In genomic region chr7:122219253-122219865, GRCh38 we compare ENCODE assay signal across 8 cellular contexts.
DNase-seq lines count a peak whose midpoint lies in the region; ATAC-seq, FAIRE-seq and TF ChIP-seq lines count a peak whose summit lies in the region.

No MANE protein-coding gene starts in this region.

- POLR2A ChIA-PET in HCT116 (lab: Charles Lee) = no interaction called here
- POLR2A ChIA-PET in RWPE1 (lab: Yijun Ruan, JAX; ENCODE audit: low non-redundant PET) = no interaction called here

- H3K36me3 ChIP-seq in HCT116 (ENCODE audit: control insufficient read depth in 1 of 2, insufficient read depth in 2 of 2, low read length in 2 of 2) (no peaks in the 10 kb centered on the region), upper lobe of left lung (no peaks in the 10 kb centered on the region)

- ATAC-seq in HCT116 = no peak
- ATAC-seq in upper lobe of left lung (ENCODE audit: low FRiP score in 2 of 2) = no peak
- no peak for ATAC-seq in HG02759 (IDR thresholded peaks at IDR 0.05; ENCODE audit: unreplicated experiment)
- ATAC-seq in HG03095 (IDR thresholded peaks at IDR 0.05; ENCODE audit: unreplicated experiment) = no peak

- TF ChIP-seq RAD21 in HCT116 (IDR thresholded peaks at IDR 0.05; ENCODE audit: low read depth) = peak; percentile 82

- FAIRE-seq in D721Med (lab: Jason Lieb, UNC) = no peak

- H3K4me3 ChIP-seq in HCT116 (replicated peaks in 1 of 2; ENCODE audit: low read depth in 1 of 2, low read length in 2 of 2) = no peak overlapping the region
- no peak overlapping the region for H3K4me3 ChIP-seq in upper lobe of left lung

- H3K79me2 ChIP-seq in HCT116 (ENCODE audit: insufficient read depth, low read length) = no peaks in the 10 kb centered on the region

- H3K9me3 ChIP-seq in HCT116 (ENCODE audit: control insufficient read depth in 1 of 2, insufficient read depth in 1 of 2, low read depth in 1 of 2, low read length in 2 of 2) (no peaks in the 10 kb centered on the region), upper lobe of left lung (no peaks in the 10 kb centered on the region)

- TF ChIP-seq EP300 in upper lobe of left lung (IDR thresholded peaks at IDR 0.05) = no peak

- no peak overlapping the region for H3K4me2 ChIP-seq in HCT116 (ENCODE audit: low read length)

- CTCF ChIA-PET in HCT116 (lab: Charles Lee) (interaction anchor here (1.2 to 2.7 kb wide), 6 partner anchors 9 to 314 kb away, joined by 3 to 23 read pairs (median 8); no protein-coding TSS in a partner anchor), RWPE1 (lab: Yijun Ruan, JAX) (interaction anchor here (0.6 to 1.4 kb wide), 7 partner anchors 126 to 1101 kb away, joined by 3 to 5 read pairs (median 3); no protein-coding TSS in a partner anchor)

- H3K9ac ChIP-seq in HCT116 (ENCODE audit: low read length) = no peak overlapping the region

- no peaks in the 10 kb centered on the region for H4K20me1 ChIP-seq in HCT116 (ENCODE audit: insufficient read depth)

- no peaks in the 10 kb centered on the region for H3K4me1 ChIP-seq in HCT116 (ENCODE audit: control insufficient read depth in 1 of 2, insufficient read depth in 2 of 2, low read length in 2 of 2)
- no peaks in the 10 kb centered on the region for H3K4me1 ChIP-seq in upper lobe of left lung

- TF ChIP-seq POLR2A in HCT116 (IDR thresholded peaks at IDR 0.05; ENCODE audit: borderline replicate concordance, extremely low read depth, insufficient read depth, insufficient read length) = no peak
- TF ChIP-seq POLR2A in upper lobe of left lung (IDR thresholded peaks at IDR 0.05) = no peak

- TF ChIP-seq CTCF in D721Med (IDR thresholded peaks at IDR 0.05; ENCODE audit: insufficient read depth, missing control alignments) = peak; percentile 90
- peak; percentile 56 to 78 (median 72) for TF ChIP-seq CTCF in HCT116 (IDR thresholded peaks at IDR 0.05 in 2 of 3, conservative IDR thresholded peaks at IDR 0.05 in 1 of 3; ENCODE audit: borderline replicate concordance in 1 of 3, insufficient read depth in 1 of 3, low read depth in 2 of 3, low read length in 2 of 3)
- TF ChIP-seq CTCF in RWPE1 (conservative IDR thresholded peaks at IDR 0.05; ENCODE audit: low read depth) = peak; percentile 85
- peak in 5 of 6 experiments; percentile 34 to 65 (median 49) for TF ChIP-seq CTCF in upper lobe of left lung (IDR thresholded peaks at IDR 0.05)

- intact Hi-C loops in HCT116 (cut with micrococcal nuclease) = loop anchor here (1.0 to 5.0 kb wide), 3 partner anchors 127 to 933 kb away; no protein-coding TSS in a partner anchor

- H3K27me3 ChIP-seq in HCT116 (ENCODE audit: insufficient read depth, low read length) (no peaks in the 10 kb centered on the region), upper lobe of left lung (no peaks in the 10 kb centered on the region)

- H3K9me2 ChIP-seq in HCT116 (ENCODE audit: insufficient read depth) = no peaks in the 10 kb centered on the region

- H3K27ac ChIP-seq in HCT116 (ENCODE audit: low read depth, low read length) (no peak overlapping the region), RWPE1 (no peak overlapping the region), upper lobe of left lung (no peak overlapping the region)

- no peak for DNase-seq in D721Med (ENCODE audit: insufficient read length, low spot score)
- DNase-seq in HCT116 (ENCODE audit: low read depth, low spot score) = peak; percentile 10
- peak; percentile 22 for DNase-seq in RWPE1 (ENCODE audit: low spot score)
- peak; percentile 22 for DNase-seq in globus pallidus (ENCODE audit: low spot score)
- DNase-seq in upper lobe of left lung = no peak
- DNase-seq in activated T-cell treated with anti-CD3 and anti-CD28 coated beads, Interleukin-2, amount 50 U/mL, for 48 hours = no peak

- RAD21 ChIA-PET in HCT116 (lab: Charles Lee; ENCODE audit: low non-redundant PET in 1 of 2, low total read pairs in 2 of 2, uncharacterized antibody in 2 of 2, unreplicated experiment in 2 of 2) = interaction anchor here in 1 of 2 experiments (1.0 kb wide), 1 partner anchor 309 kb away, joined by 3 read pairs; no protein-coding TSS in a partner anchor

- H2AFZ ChIP-seq in HCT116 (ENCODE audit: low read depth, low read length, poor library complexity, severe bottlenecking) = no peak overlapping the region

- BruUV-seq in HCT116 (replicated peaks; lab: Mats Ljungman, UMichigan) = no TSS peak

TF ChIP-seq in HCT116, 20 proteins besides CTCF, POLR2A, EP300 and RAD21:
- TF ChIP-seq ATF3 (IDR thresholded peaks at IDR 0.05) = no peak
- no peak for TF ChIP-seq SRF (IDR thresholded peaks at IDR 0.05; ENCODE audit: low read depth)
- no peak for TF ChIP-seq TCF7L2 (IDR thresholded peaks at IDR 0.05; ENCODE audit: borderline replicate concordance, extremely low read depth, insufficient read depth, insufficient read length)
- no peak for TF ChIP-seq ZNF274 (IDR thresholded peaks at IDR 0.05; ENCODE audit: low read depth, low read length)
- TF ChIP-seq ELF1 (IDR thresholded peaks at IDR 0.05; ENCODE audit: borderline replicate concordance, low read depth) = no peak
- TF ChIP-seq CEBPB (IDR thresholded peaks at IDR 0.05; ENCODE audit: low read depth) = no peak
- no peak for TF ChIP-seq EZH2phosphoT487 (IDR thresholded peaks at IDR 0.05; ENCODE audit: borderline replicate concordance)
- TF ChIP-seq EGR1 (IDR thresholded peaks at IDR 0.05; ENCODE audit: low read depth) = no peak
- TF ChIP-seq EZH2 (IDR thresholded peaks at IDR 0.05) = no peak
- no peak for TF ChIP-seq ZFX (IDR thresholded peaks at IDR 0.05)
- no peak for TF ChIP-seq ZBTB33 (IDR thresholded peaks at IDR 0.05; ENCODE audit: extremely low read depth, insufficient replicate concordance, low read length)

Comparison
In these comparisons a context has a peak if more than half of its experiments do, and no peak if none do; other contexts are left out.
1. DNase-seq: peak in HCT116 (single experiment), RWPE1 (single experiment) and globus pallidus (single experiment); none in D721Med (single experiment), upper lobe of left lung (0 of 2) and activated T-cell treated with anti-CD3 and anti-CD28 coated beads, Interleukin-2, amount 50 U/mL, for 48 hours (0 of 2).
2. Peak in every context shown above with its lines, with median percentiles within 50 percentile points of each other: CTCF ChIP-seq.